Comparison of ENCODE assay signal across 11 cellular contexts in the genomic region with DNA sequence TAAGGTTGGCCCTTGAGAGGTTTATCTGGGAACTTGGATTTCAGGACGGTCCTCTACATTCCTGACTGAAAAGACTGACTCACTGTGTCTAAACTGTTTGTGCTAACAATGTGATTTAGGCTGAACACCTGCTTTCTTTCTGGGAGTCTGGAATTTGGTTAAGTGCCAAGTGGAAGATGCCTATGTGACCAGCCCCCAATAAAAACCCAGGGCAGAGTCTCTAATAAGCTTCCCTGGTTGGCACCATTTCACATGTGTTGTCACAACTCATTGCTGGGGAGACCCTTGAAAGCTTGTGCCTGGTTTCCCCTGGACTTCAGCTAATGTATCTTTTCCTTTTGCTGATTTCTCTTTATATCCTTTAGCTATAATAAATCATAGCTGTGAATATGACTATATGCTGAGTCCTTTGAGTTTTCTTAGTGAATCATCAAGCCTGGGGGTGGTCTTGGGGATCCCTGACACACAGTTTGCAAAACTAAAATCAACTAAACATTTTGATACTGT. TPM values are rescaled to one million over a fixed set of nuclear protein-coding genes. Genes with fewer than 3 reads are reported as not detected.
DNase-seq lines count a peak whose midpoint lies in the region; ATAC-seq and TF ChIP-seq lines count a peak whose summit lies in the region.
"Had no signal": no experiment of that assay in that cellular context is flagged by ENCODE, and none has a peak within 500 bp of the region (broad histone marks: within the 10 kb centered on the region; RNA-seq: fewer than 3 reads in every experiment).

No MANE protein-coding gene starts in this region.

- WGBS in hepatocyte (ENCODE audit: low lambda C conversion rate, missing lambda C conversion rate), result 7% methylated on average over 1 of the region's 1 CpG

- H3K4me1 ChIP-seq in SJCRH30, result peaks cover 5% of the 10 kb centered on the region
- H3K4me1 ChIP-seq in hepatocyte (ENCODE audit: insufficient read depth), result peaks cover 13% of the 10 kb centered on the region
- H3K4me1 ChIP-seq: neural progenitor cell had no signal

- no peak overlapping the region for H2AFZ ChIP-seq in hepatocyte
- H2AFZ ChIP-seq: neural progenitor cell had no signal

- H3K4me3 ChIP-seq in AG10803 (ENCODE audit: low read length), result no peak overlapping the region
- no peak overlapping the region for H3K4me3 ChIP-seq in SJCRH30
- H3K4me3 ChIP-seq in hepatocyte, result no peak overlapping the region
- H3K4me3 ChIP-seq: neural progenitor cell had no signal

- DNase-seq in AG10803 (ENCODE audit: low read depth), result peak; percentile 44
- DNase-seq in HS-27A (ENCODE audit: low read depth), result peak; percentile 46
- DNase-seq in SJCRH30, result peak; percentile 67 to 90
- DNase-seq in hepatocyte (ENCODE audit: low spot score), result peak; percentile 9
- DNase-seq in activated effector memory CD4-positive, alpha-beta T cell treated with anti-CD3 and anti-CD28 coated beads, Interleukin-2, amount 50 U/mL, for 16 hours, result no peak
- DNase-seq: activated T-cell treated with anti-CD3 and anti-CD28 coated beads for 4 hours had no signal

- H3K9me2 ChIP-seq in hepatocyte (replicated peaks; ENCODE audit: insufficient read depth), result no peaks in the 10 kb centered on the region

- H3K27ac ChIP-seq in SJCRH30, result peak overlapping the region; percentile 57
- H3K27ac ChIP-seq in hepatocyte, result peak overlapping the region; percentile 29
- H3K27ac ChIP-seq: neural progenitor cell had no signal

- H3K79me2 ChIP-seq in hepatocyte, result peaks cover 3% of the 10 kb centered on the region

- H4K20me1 ChIP-seq in hepatocyte (ENCODE audit: insufficient read depth, poor library complexity, severe bottlenecking), result no peaks in the 10 kb centered on the region

- ATAC-seq in GM18520 (IDR thresholded peaks at IDR 0.05; ENCODE audit: unreplicated experiment) (no peak), GM21367 (IDR thresholded peaks at IDR 0.05; ENCODE audit: unreplicated experiment) (no peak), HG03521 (IDR thresholded peaks at IDR 0.05; ENCODE audit: unreplicated experiment) (no peak)

- H3K4me2 ChIP-seq in hepatocyte, result no peak overlapping the region
- H3K4me2 ChIP-seq: neural progenitor cell had no signal

- H3K36me3 ChIP-seq in SJCRH30 (no peaks in the 10 kb centered on the region), hepatocyte (replicated peaks; ENCODE audit: insufficient read depth, low read depth) (no peaks in the 10 kb centered on the region)
- H3K36me3 ChIP-seq: neural progenitor cell had no signal

- H3K27me3 ChIP-seq in SJCRH30 (no peaks in the 10 kb centered on the region), hepatocyte (no peaks in the 10 kb centered on the region)
- H3K27me3 ChIP-seq: neural progenitor cell had no signal

- no peak for TF ChIP-seq CTCF in AG10803 (conservative IDR thresholded peaks at IDR 0.05; ENCODE audit: low read length)
- no peak for TF ChIP-seq CTCF in hepatocyte (IDR thresholded peaks at IDR 0.05; ENCODE audit: poor library complexity)

- H3K9me3 ChIP-seq in SJCRH30 (replicated peaks) (no peaks in the 10 kb centered on the region), hepatocyte (ENCODE audit: low read depth) (no peaks in the 10 kb centered on the region)

RNA-seq across cellular contexts. Expression of gene GPR82, which starts 55.1 kb away (rescaled TPM):
- total RNA-seq in SJCRH30 (2014; rRNA removed; shearing (Covaris generic)), result not detected in 2 replicates
- 0.12 and 0.20 TPM in 2 replicates for total RNA-seq in hepatocyte
- 0.34 and 0.69 TPM in 2 replicates for polyA plus RNA-seq in hepatocyte
- total RNA-seq: SK-MEL-5 had no signal
